ENCODE assay signal across 13 cellular contexts in genomic region chr5:176889321-176890280, GRCh38. TPM values are rescaled to one million over a fixed set of nuclear protein-coding genes. Genes with fewer than 3 reads are reported as not detected.
"Had no signal": no experiment of that assay in that cellular context is flagged by ENCODE, and none has a peak within 500 bp of the region (broad histone marks: within the 10 kb centered on the region; RNA-seq: fewer than 3 reads in every experiment).

No MANE protein-coding gene starts in this region.

- H3K27me3 Mint-ChIP-seq: activated CD4-positive, alpha-beta memory T cell treated with anti-CD3 and anti-CD28 coated beads for 36 hours; stimulated activated naive CD8-positive, alpha-beta T cell treated with anti-CD3 and anti-CD28 coated beads, Interleukin-15, amount 100 ng/mL, for 72 hours had no signal

- H3K4me3 Mint-ChIP-seq: activated CD4-positive, alpha-beta memory T cell treated with anti-CD3 and anti-CD28 coated beads for 36 hours; activated naive CD8-positive, alpha-beta T cell treated with anti-CD3 and anti-CD28 coated beads for 36 hours; activated T-helper 17 cell treated with anti-CD3 and anti-CD28 coated beads, Interleukin-2, amount 50 U/mL, for 72 hours; naive B cell; stimulated activated naive CD8-positive, alpha-beta T cell treated with anti-CD3 and anti-CD28 coated beads, Interleukin-15, amount 100 ng/mL, for 72 hours had no signal

- ATAC-seq: activated T-helper 17 cell treated with anti-CD3 and anti-CD28 coated beads, Interleukin-2, amount 50 U/mL, for 72 hours; stimulated activated naive CD8-positive, alpha-beta T cell treated with anti-CD3 and anti-CD28 coated beads, Interleukin-15, amount 100 ng/mL, for 72 hours had no signal

- DNase-seq: activated CD4-positive, alpha-beta memory T cell treated with anti-CD3 and anti-CD28 coated beads for 36 hours; activated CD4-positive, CD25-positive, alpha-beta regulatory T cell treated with anti-CD3 and anti-CD28 coated beads, Interleukin-2, amount 50 U/mL, for 72 hours; activated naive CD8-positive, alpha-beta T cell treated with anti-CD3 and anti-CD28 coated beads for 36 hours; hippocampal formation; kidney glomerular epithelial cell; naive B cell; stimulated activated CD4-positive, alpha-beta T cell treated with anti-CD3 and anti-CD28 coated beads, Interleukin-4, amount 100 ng/mL, for 1 hour; stimulated activated CD8-positive, alpha-beta memory T cell treated with anti-CD3 and anti-CD28 coated beads, Interleukin-4, amount 100 ng/mL, for 48 hours; stimulated activated naive CD8-positive, alpha-beta T cell treated with anti-CD3 and anti-CD28 coated beads, Interleukin-15, amount 100 ng/mL, for 72 hours had no signal

- H3K4me3 ChIP-seq: lung, thoracic aorta had no signal

- H3K36me3 ChIP-seq: thoracic aorta had no signal

- H3K4me1 Mint-ChIP-seq: activated naive CD8-positive, alpha-beta T cell treated with anti-CD3 and anti-CD28 coated beads for 36 hours had no signal

- H3K36me3 Mint-ChIP-seq: activated CD4-positive, alpha-beta memory T cell treated with anti-CD3 and anti-CD28 coated beads for 36 hours; naive B cell had no signal

- H3K27ac Mint-ChIP-seq: activated CD4-positive, alpha-beta memory T cell treated with anti-CD3 and anti-CD28 coated beads for 36 hours; activated naive CD8-positive, alpha-beta T cell treated with anti-CD3 and anti-CD28 coated beads for 36 hours; activated T-helper 17 cell treated with anti-CD3 and anti-CD28 coated beads, Interleukin-2, amount 50 U/mL, for 72 hours; naive B cell had no signal

- H3K9me3 Mint-ChIP-seq: activated CD4-positive, alpha-beta memory T cell treated with anti-CD3 and anti-CD28 coated beads for 36 hours; activated naive CD8-positive, alpha-beta T cell treated with anti-CD3 and anti-CD28 coated beads for 36 hours; activated T-helper 17 cell treated with anti-CD3 and anti-CD28 coated beads, Interleukin-2, amount 50 U/mL, for 72 hours; naive B cell; stimulated activated naive CD8-positive, alpha-beta T cell treated with anti-CD3 and anti-CD28 coated beads, Interleukin-15, amount 100 ng/mL, for 72 hours had no signal

- H3K9me3 ChIP-seq: thoracic aorta had no signal

- H3K27ac ChIP-seq: thoracic aorta had no signal

RNA-seq across cellular contexts. Expression of gene HK3, which starts 9.5 kb away (rescaled TPM):
- total RNA-seq: activated naive CD8-positive, alpha-beta T cell treated with anti-CD3 and anti-CD28 coated beads for 36 hours; dermis microvascular lymphatic vessel endothelial cell had no signal
